1 cellular context compared by ENCODE assay signal in the genomic region with DNA sequence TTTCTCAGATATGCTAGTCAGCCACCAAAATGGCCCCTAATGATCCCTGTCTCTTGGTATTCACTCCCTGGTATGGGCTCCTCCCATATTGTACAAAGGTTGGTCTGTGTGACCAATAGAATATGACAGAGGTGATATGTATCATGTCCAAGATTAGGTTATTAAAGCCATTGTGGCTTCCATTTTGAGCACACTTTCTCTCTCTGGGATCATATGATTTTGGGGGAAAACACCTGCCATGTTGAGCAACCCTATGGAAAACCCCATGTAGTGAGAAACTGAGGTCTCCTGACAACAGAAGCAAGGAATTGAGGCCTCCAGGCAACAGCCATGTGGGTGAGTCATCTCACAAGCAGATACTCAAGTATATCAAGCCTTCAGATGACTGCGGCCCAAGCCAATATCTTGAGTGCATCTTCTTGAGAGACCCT.
TF ChIP-seq lines count a peak whose summit lies in the region.

No MANE protein-coding gene starts in this region.

TF ChIP-seq in GM12878, 131 proteins besides CTCF, POLR2A, EP300 and RAD21 (continues in another document):
- TF ChIP-seq ATF7 (IDR thresholded peaks at IDR 0.05; ENCODE audit: low read depth) (no peak; the same call in 1 of the 2 replicates), SUPT20H (IDR thresholded peaks at IDR 0.05; ENCODE audit: borderline replicate concordance, control insufficient read depth, low read depth, low read length) (no peak), CBX3 (IDR thresholded peaks at IDR 0.05; ENCODE audit: borderline replicate concordance, low read depth) (no peak), RBBP5 (conservative IDR thresholded peaks at IDR 0.05) (no peak), TCF3 (IDR thresholded peaks at IDR 0.05; ENCODE audit: borderline replicate concordance, insufficient read depth, low read depth, low read length) (0 out of 2 replicates have a peak, but pooled peaks have one; percentile 13), NRF1 (conservative IDR thresholded peaks at IDR 0.05; ENCODE audit: low read depth, low read length) (no peak), IKZF1 (conservative IDR thresholded peaks at IDR 0.05) (peak; percentile 80), FOXM1 (IDR thresholded peaks at IDR 0.05; ENCODE audit: low read depth, low read length) (peak; percentile 72; the same call in 1 of the 2 replicates), NR2C1 (IDR thresholded peaks at IDR 0.05) (no peak), NKRF (conservative IDR thresholded peaks at IDR 0.05) (no peak), CREB1 (IDR thresholded peaks at IDR 0.05; ENCODE audit: low read depth) (0 out of 2 replicates have a peak, but pooled peaks have one; percentile 27), HDAC6 (IDR thresholded peaks at IDR 0.05; ENCODE audit: unreplicated experiment) (no peak), MEF2B (IDR thresholded peaks at IDR 0.05; ENCODE audit: partially characterized antibody, poor library complexity, severe bottlenecking) (peak; percentile 54), NFXL1 (IDR thresholded peaks at IDR 0.05; ENCODE audit: borderline replicate concordance) (no peak), MXI1 (IDR thresholded peaks at IDR 0.05; ENCODE audit: low read depth, low read length) (no peak), CUX1 (IDR thresholded peaks at IDR 0.05; ENCODE audit: insufficient replicate concordance, low read depth, low read length) (no peak), WRNIP1 (IDR thresholded peaks at IDR 0.05; ENCODE audit: borderline replicate concordance, low read depth, low read length) (no peak), JUND (IDR thresholded peaks at IDR 0.05; ENCODE audit: low read depth, low read length) (peak; percentile 49; the same call in 1 of the 2 replicates), BHLHE40 (IDR thresholded peaks at IDR 0.05; ENCODE audit: borderline replicate concordance in 1 of 2, low read depth in 2 of 2, low read length in 1 of 2) (peak; percentile 52 to 61; a peak in 1 of 4 replicates), BCL11A (IDR thresholded peaks at IDR 0.05; ENCODE audit: low read depth, low read length) (0 out of 2 replicates have a peak, but pooled peaks have one; percentile 38), PRDM15 (CRISPR knock-in tag; IDR thresholded peaks at IDR 0.05) (no peak), JUNB (IDR thresholded peaks at IDR 0.05) (peak; percentile 76), GABPA (IDR thresholded peaks at IDR 0.05; ENCODE audit: low read depth) (no peak), MYB (IDR thresholded peaks at IDR 0.05; ENCODE audit: borderline replicate concordance, low read depth, low read length) (no peak), SIX5 (IDR thresholded peaks at IDR 0.05; ENCODE audit: low read depth, low read length, severe bottlenecking) (no peak), POLR2AphosphoS2 (IDR thresholded peaks at IDR 0.05; ENCODE audit: low read depth, low read length) (no peak), POU2F2 (IDR thresholded peaks at IDR 0.05; ENCODE audit: borderline replicate concordance, low read depth, low read length) (no peak), IRF4 (IDR thresholded peaks at IDR 0.05; ENCODE audit: low read depth, low read length) (peak; percentile 75; the same call in 1 of the 2 replicates), HDGF (IDR thresholded peaks at IDR 0.05) (no peak), EZH2 (IDR thresholded peaks at IDR 0.05; ENCODE audit: borderline replicate concordance, control insufficient read depth, low read depth, low read length) (no peak)
- TF ChIP-seq, protein P1, sequence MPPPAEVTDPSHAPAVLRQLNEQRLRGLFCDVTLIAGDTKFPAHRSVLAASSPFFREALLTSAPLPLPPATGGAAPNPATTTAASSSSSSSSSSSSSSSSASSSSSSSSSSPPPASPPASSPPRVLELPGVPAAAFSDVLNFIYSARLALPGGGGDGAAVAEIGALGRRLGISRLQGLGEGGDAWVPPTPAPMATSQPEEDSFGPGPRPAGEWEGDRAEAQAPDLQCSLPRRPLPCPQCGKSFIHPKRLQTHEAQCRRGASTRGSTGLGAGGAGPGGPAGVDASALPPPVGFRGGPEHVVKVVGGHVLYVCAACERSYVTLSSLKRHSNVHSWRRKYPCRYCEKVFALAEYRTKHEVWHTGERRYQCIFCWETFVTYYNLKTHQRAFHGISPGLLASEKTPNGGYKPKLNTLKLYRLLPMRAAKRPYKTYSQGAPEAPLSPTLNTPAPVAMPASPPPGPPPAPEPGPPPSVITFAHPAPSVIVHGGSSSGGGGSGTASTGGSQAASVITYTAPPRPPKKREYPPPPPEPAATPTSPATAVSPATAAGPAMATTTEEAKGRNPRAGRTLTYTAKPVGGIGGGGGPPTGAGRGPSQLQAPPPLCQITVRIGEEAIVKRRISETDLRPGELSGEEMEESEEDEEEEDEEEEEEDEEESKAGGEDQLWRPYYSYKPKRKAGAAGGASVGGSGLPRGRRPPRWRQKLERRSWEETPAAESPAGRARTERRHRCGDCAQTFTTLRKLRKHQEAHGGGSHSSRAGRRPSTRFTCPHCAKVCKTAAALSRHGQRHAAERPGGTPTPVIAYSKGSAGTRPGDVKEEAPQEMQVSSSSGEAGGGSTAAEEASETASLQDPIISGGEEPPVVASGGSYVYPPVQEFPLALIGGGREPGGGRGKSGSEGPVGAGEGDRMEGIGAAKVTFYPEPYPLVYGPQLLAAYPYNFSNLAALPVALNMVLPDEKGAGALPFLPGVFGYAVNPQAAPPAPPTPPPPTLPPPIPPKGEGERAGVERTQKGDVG (CRISPR knock-in tag; IDR thresholded peaks at IDR 0.05), result no peak
- TF ChIP-seq, protein P2, sequence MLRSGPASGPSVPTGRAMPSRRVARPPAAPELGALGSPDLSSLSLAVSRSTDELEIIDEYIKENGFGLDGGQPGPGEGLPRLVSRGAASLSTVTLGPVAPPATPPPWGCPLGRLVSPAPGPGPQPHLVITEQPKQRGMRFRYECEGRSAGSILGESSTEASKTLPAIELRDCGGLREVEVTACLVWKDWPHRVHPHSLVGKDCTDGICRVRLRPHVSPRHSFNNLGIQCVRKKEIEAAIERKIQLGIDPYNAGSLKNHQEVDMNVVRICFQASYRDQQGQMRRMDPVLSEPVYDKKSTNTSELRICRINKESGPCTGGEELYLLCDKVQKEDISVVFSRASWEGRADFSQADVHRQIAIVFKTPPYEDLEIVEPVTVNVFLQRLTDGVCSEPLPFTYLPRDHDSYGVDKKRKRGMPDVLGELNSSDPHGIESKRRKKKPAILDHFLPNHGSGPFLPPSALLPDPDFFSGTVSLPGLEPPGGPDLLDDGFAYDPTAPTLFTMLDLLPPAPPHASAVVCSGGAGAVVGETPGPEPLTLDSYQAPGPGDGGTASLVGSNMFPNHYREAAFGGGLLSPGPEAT (IDR thresholded peaks at IDR 0.05; ENCODE audit: low read depth), result peak; percentile 66
- TF ChIP-seq, protein P3, sequence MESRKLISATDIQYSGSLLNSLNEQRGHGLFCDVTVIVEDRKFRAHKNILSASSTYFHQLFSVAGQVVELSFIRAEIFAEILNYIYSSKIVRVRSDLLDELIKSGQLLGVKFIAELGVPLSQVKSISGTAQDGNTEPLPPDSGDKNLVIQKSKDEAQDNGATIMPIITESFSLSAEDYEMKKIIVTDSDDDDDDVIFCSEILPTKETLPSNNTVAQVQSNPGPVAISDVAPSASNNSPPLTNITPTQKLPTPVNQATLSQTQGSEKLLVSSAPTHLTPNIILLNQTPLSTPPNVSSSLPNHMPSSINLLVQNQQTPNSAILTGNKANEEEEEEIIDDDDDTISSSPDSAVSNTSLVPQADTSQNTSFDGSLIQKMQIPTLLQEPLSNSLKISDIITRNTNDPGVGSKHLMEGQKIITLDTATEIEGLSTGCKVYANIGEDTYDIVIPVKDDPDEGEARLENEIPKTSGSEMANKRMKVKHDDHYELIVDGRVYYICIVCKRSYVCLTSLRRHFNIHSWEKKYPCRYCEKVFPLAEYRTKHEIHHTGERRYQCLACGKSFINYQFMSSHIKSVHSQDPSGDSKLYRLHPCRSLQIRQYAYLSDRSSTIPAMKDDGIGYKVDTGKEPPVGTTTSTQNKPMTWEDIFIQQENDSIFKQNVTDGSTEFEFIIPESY (IDR thresholded peaks at IDR 0.05), result no peak
- TF ChIP-seq, protein P4, sequence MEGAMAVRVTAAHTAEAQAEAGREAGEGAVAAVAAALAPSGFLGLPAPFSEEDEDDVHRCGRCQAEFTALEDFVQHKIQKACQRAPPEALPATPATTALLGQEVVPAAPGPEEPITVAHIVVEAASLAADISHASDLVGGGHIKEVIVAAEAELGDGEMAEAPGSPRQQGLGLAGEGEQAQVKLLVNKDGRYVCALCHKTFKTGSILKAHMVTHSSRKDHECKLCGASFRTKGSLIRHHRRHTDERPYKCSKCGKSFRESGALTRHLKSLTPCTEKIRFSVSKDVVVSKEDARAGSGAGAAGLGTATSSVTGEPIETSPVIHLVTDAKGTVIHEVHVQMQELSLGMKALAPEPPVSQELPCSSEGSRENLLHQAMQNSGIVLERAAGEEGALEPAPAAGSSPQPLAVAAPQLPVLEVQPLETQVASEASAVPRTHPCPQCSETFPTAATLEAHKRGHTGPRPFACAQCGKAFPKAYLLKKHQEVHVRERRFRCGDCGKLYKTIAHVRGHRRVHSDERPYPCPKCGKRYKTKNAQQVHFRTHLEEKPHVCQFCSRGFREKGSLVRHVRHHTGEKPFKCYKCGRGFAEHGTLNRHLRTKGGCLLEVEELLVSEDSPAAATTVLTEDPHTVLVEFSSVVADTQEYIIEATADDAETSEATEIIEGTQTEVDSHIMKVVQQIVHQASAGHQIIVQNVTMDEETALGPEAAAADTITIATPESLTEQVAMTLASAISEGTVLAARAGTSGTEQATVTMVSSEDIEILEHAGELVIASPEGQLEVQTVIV (IDR thresholded peaks at IDR 0.05; ENCODE audit: borderline replicate concordance, partially characterized antibody), result no peak
